ENCODE assay signal across 28 cellular contexts in the genomic region with DNA sequence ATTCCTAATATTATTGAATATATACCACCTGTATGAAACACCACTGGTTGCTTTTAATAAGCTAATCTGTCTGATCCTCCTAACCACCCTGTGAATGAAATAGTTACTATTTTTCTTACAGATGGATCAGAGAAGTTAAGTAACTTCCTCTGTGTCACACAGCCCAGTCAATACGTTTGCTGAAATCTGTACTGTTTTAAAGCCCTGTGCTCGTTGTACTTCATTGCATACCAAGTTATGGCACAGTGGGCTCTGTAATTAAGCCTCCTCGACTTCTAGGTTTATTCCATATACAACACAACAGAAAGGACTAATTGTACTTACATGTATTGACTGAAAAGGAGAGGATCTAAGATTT.
"Had no signal": no experiment of that assay in that cellular context is flagged by ENCODE, and none has a peak within 500 bp of the region (broad histone marks: within the 10 kb centered on the region; RNA-seq: fewer than 3 reads in every experiment).

No MANE protein-coding gene starts in this region.

- H3K4me2 ChIP-seq: neural progenitor cell had no signal

- H3K36me3 Mint-ChIP-seq: natural killer cell treated with Interleukin-12 subunit alpha and Interleukin-12 subunit beta and Interleukin-15 and Interleukin-18, amount 100 ng/mL, for 72 hours; neural progenitor cell; stimulated activated effector memory CD8-positive, alpha-beta T cell treated with anti-CD3 and anti-CD28 coated beads, Interleukin-12 subunit alpha, Interleukin-12 subunit beta, amount 100 ng/mL, for 72 hours; stimulated activated naive B cell treated with anti-CD40 and anti-IgM and Interleukin-4, amounts not matched to agents 10 μg/mL and 1 μg/mL and 100 μg/mL, for 72 hours had no signal

- H3K27ac ChIP-seq: neural progenitor cell, ovary, parathyroid adenoma, psoas muscle, right lobe of liver, sigmoid colon, stomach, thoracic aorta, thyroid gland, tibial nerve, upper lobe of left lung, vagina had no signal

- H3K4me1 Mint-ChIP-seq: stimulated activated effector memory CD8-positive, alpha-beta T cell treated with anti-CD3 and anti-CD28 coated beads, Interleukin-12 subunit alpha, Interleukin-12 subunit beta, amount 100 ng/mL, for 72 hours; stimulated activated naive B cell treated with anti-CD40 and anti-IgM and Interleukin-4, amounts not matched to agents 10 μg/mL and 1 μg/mL and 100 μg/mL, for 72 hours had no signal

- FAIRE-seq: small intestine, urothelium cell line had no signal

- H3K27ac Mint-ChIP-seq: natural killer cell treated with Interleukin-12 subunit alpha and Interleukin-12 subunit beta and Interleukin-15 and Interleukin-18, amount 100 ng/mL, for 72 hours; nephron progenitor cell; neural progenitor cell; progenitor cell of endocrine pancreas; stimulated activated effector memory CD8-positive, alpha-beta T cell treated with anti-CD3 and anti-CD28 coated beads, Interleukin-12 subunit alpha, Interleukin-12 subunit beta, amount 100 ng/mL, for 72 hours; stimulated activated naive B cell treated with anti-CD40 and anti-IgM and Interleukin-4, amounts not matched to agents 10 μg/mL and 1 μg/mL and 100 μg/mL, for 72 hours; stimulated activated naive CD8-positive, alpha-beta T cell treated with anti-CD3 and anti-CD28 coated beads, Interleukin-15, Interleukin-2, amounts not matched to agents 100 ng/mL and 50 ng/mL, for 24 hours had no signal

- ATAC-seq: natural killer cell treated with Interleukin-12 subunit alpha and Interleukin-12 subunit beta and Interleukin-15 and Interleukin-18, amount 100 ng/mL, for 72 hours; psoas muscle; right cardiac atrium; right lobe of liver; stimulated activated effector memory CD8-positive, alpha-beta T cell treated with anti-CD3 and anti-CD28 coated beads, Interleukin-12 subunit alpha, Interleukin-12 subunit beta, amount 100 ng/mL, for 72 hours; stimulated activated naive B cell treated with anti-CD40 and anti-IgM and Interleukin-4, amounts not matched to agents 10 μg/mL and 1 μg/mL and 100 μg/mL, for 72 hours had no signal

- H2AFZ ChIP-seq: neural progenitor cell, parathyroid adenoma had no signal

- H3K27me3 Mint-ChIP-seq: natural killer cell treated with Interleukin-12 subunit alpha and Interleukin-12 subunit beta and Interleukin-15 and Interleukin-18, amount 100 ng/mL, for 72 hours; progenitor cell of endocrine pancreas had no signal

- H3K9ac ChIP-seq: neural progenitor cell, parathyroid adenoma had no signal

- H3K27me3 ChIP-seq: neural progenitor cell, ovary, right lobe of liver, sigmoid colon, stomach, thyroid gland, tibial nerve, upper lobe of left lung, vagina had no signal

- H3K36me3 ChIP-seq: neural progenitor cell, ovary, right lobe of liver, sigmoid colon, stomach, thoracic aorta, thyroid gland, tibial nerve, upper lobe of left lung, vagina had no signal

- H3K4me3 Mint-ChIP-seq: natural killer cell treated with Interleukin-12 subunit alpha and Interleukin-12 subunit beta and Interleukin-15 and Interleukin-18, amount 100 ng/mL, for 72 hours; nephron progenitor cell; neural progenitor cell; stimulated activated effector memory CD8-positive, alpha-beta T cell treated with anti-CD3 and anti-CD28 coated beads, Interleukin-12 subunit alpha, Interleukin-12 subunit beta, amount 100 ng/mL, for 72 hours; stimulated activated naive B cell treated with anti-CD40 and anti-IgM and Interleukin-4, amounts not matched to agents 10 μg/mL and 1 μg/mL and 100 μg/mL, for 72 hours; stimulated activated naive CD8-positive, alpha-beta T cell treated with anti-CD3 and anti-CD28 coated beads, Interleukin-15, Interleukin-2, amounts not matched to agents 100 ng/mL and 50 ng/mL, for 24 hours had no signal

- DNase-seq: nephron progenitor cell; occipital lobe; ovary; psoas muscle; right cardiac atrium; sigmoid colon; small intestine; stimulated activated CD4-positive, alpha-beta T cell treated with anti-CD3 and anti-CD28 coated beads, Interleukin-15, amount 100 ng/mL, for 24 hours; stimulated activated CD4-positive, alpha-beta T cell treated with anti-CD3 and anti-CD28 coated beads, Interleukin-2, amount 100 ng/mL, for 24 hours; stimulated activated CD4-positive, alpha-beta T cell treated with anti-CD3 and anti-CD28 coated beads, Interleukin-2, amount 100 ng/mL, for 48 hours; stimulated activated CD4-positive, alpha-beta T cell treated with anti-CD3 and anti-CD28 coated beads, Interleukin-4, amount 100 ng/mL, for 24 hours; stimulated activated naive B cell treated with anti-CD40 and anti-IgM and Interleukin-4, amounts not matched to agents 10 μg/mL and 1 μg/mL and 100 μg/mL, for 72 hours; stimulated activated naive CD4-positive, alpha-beta T cell treated with Interleukin-2 at 50 U/mL for 16 hours; stomach; thyroid gland; trophoblast cell; upper lobe of left lung had no signal

- H3K4me3 ChIP-seq: neural progenitor cell, ovary, psoas muscle, right lobe of liver, sigmoid colon, stomach, thoracic aorta, thyroid gland, tibial nerve, upper lobe of left lung, vagina had no signal

- H3K4me1 ChIP-seq: neural progenitor cell, parathyroid adenoma, psoas muscle, right lobe of liver, stomach, thyroid gland, upper lobe of left lung, vagina had no signal

- H3K9me3 ChIP-seq: ovary, psoas muscle, right lobe of liver, sigmoid colon, thoracic aorta, thyroid gland, tibial nerve, upper lobe of left lung, vagina had no signal

- H3K79me2 ChIP-seq: parathyroid adenoma had no signal
